In the genomic region with DNA sequence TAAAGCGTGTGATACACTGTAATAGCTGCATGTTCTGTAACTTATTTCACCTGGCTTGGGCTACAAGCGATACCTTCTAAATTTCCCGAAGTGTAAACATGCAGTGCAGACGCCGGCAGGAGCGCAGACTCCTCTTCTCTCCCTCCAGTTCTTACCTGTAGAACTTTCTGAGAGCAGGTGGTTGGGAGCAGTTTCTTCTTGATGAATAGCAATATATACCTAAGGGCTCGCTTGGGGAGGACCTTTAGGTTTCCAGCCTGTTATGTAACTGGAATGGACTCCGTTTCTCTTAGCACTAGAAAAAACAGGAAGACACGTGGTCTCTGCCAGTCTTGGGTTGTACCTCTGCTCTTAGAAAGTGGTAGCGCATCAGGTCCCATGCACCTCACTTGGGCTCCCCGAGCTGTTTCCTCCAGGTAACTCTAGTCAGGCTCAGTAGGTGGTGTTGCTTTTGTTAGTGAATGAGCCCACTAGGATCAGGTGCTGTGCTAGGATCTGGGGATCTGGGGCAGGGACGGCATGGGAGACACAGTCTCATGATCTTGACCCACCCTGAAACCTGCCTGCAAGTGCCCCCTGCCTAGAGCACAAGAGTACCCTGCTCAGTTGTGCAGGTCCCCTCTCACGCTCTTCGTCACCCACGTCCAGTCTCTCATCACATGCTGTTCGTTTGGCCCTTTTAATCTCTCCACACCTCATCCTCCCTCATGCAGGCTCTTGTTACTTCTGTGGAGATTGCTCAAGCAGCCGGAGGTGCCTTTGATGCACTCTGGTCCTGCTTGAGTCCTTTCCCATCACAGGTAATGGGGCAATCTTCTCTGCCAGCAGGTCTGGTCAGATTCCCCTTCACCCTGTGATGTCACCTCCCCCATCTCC, we compare ENCODE assay signal across 8 cellular contexts. TPM values are rescaled to one million over a fixed set of nuclear protein-coding genes. Genes with fewer than 3 reads are reported as not detected.
DNase-seq lines count a peak whose midpoint lies in the region; TF ChIP-seq lines count a peak whose summit lies in the region.

No MANE protein-coding gene starts in this region.

- H3K4me1 ChIP-seq in SJCRH30: no peaks in the 10 kb centered on the region

- no peaks in the 10 kb centered on the region for H3K9me3 ChIP-seq in SJCRH30 (replicated peaks)

- peak; percentile 20 for DNase-seq in H7
- no peak for DNase-seq in SJCRH30
- no peak for DNase-seq in epithelial cell of proximal tubule (ENCODE audit: low read depth)
- DNase-seq in retinal pigment epithelial cell (ENCODE audit: low read depth): no peak
- DNase-seq in hepatic stellate cell (ENCODE audit: low spot score): no peak
- DNase-seq in Ammon's horn (ENCODE audit: low spot score): no peak
- no peak for DNase-seq in stimulated activated CD4-positive, alpha-beta T cell treated with anti-CD3 and anti-CD28 coated beads, Interleukin-4, amount 100 ng/mL, for 1 hour
- DNase-seq in NCI-H128 (lab: John Stamatoyannopoulos, UW; ENCODE audit: unreplicated experiment): no peak

- no peak overlapping the region; the same call in 1 of the 2 replicates for H3K4me3 ChIP-seq in H7 (ENCODE audit: insufficient read depth, low read depth, low read length)
- H3K4me3 ChIP-seq in SJCRH30: peak overlapping the region; percentile 63
- H3K4me3 ChIP-seq in epithelial cell of proximal tubule (ENCODE audit: low read depth, low read length): peak overlapping the region; percentile 73
- peak overlapping the region; percentile 53 for H3K4me3 ChIP-seq in retinal pigment epithelial cell (ENCODE audit: low read length)

- H3K27me3 ChIP-seq in H7 (ENCODE audit: control insufficient read depth, insufficient read depth, low read length) (no peaks in the 10 kb centered on the region), SJCRH30 (no peaks in the 10 kb centered on the region)

- H3K27ac ChIP-seq in SJCRH30: no peak overlapping the region

- H3K36me3 ChIP-seq in H7 (replicated peaks; ENCODE audit: control insufficient read depth, insufficient read depth, low read length): peaks cover 2% of the 10 kb centered on the region; the same call in 1 of the 2 replicates
- H3K36me3 ChIP-seq in SJCRH30: no peaks in the 10 kb centered on the region

- TF ChIP-seq CTCF in epithelial cell of proximal tubule (conservative IDR thresholded peaks at IDR 0.05; ENCODE audit: low read depth, low read length): no peak
- no peak for TF ChIP-seq CTCF in retinal pigment epithelial cell (conservative IDR thresholded peaks at IDR 0.05; ENCODE audit: low read depth, low read length)

RNA-seq across cellular contexts. Expression of a gene that starts 2.8 kb away (rescaled TPM):
- total RNA-seq in H7 (2014; rRNA removed; shearing (Covaris generic)): 10.2 and 12.7 TPM in 2 replicates
- 21.5 and 21.6 TPM in 2 replicates for total RNA-seq in SJCRH30 (2014; rRNA removed; shearing (Covaris generic))
- 15.7 and 16.1 TPM in 2 replicates for total RNA-seq in epithelial cell of proximal tubule
